In genomic region chr6:40963019-40963418, GRCh38 we compare ENCODE assay signal across 1 cellular context.
TF ChIP-seq lines count a peak whose summit lies in the region.

No MANE protein-coding gene starts in this region.

TF ChIP-seq in HepG2, 621 proteins besides CTCF, POLR2A, EP300 and RAD21 (continued from another document):
- TF ChIP-seq ZNF574 (CRISPR knock-in tag; IDR thresholded peaks at IDR 0.05) (no peak), ATF7 (IDR thresholded peaks at IDR 0.05) (peak; percentile 52), ATF7 (CRISPR knock-in tag; IDR thresholded peaks at IDR 0.05) (no peak), MAFK (conservative IDR thresholded peaks at IDR 0.05 in 1 of 2, IDR thresholded peaks at IDR 0.05 in 1 of 2; ENCODE audit: low read length in 2 of 2) (peak in 1 of 2 experiments; percentile 48; a peak in 1 of 4 replicates)
